1 cellular context compared by ENCODE assay signal in the genomic region with DNA sequence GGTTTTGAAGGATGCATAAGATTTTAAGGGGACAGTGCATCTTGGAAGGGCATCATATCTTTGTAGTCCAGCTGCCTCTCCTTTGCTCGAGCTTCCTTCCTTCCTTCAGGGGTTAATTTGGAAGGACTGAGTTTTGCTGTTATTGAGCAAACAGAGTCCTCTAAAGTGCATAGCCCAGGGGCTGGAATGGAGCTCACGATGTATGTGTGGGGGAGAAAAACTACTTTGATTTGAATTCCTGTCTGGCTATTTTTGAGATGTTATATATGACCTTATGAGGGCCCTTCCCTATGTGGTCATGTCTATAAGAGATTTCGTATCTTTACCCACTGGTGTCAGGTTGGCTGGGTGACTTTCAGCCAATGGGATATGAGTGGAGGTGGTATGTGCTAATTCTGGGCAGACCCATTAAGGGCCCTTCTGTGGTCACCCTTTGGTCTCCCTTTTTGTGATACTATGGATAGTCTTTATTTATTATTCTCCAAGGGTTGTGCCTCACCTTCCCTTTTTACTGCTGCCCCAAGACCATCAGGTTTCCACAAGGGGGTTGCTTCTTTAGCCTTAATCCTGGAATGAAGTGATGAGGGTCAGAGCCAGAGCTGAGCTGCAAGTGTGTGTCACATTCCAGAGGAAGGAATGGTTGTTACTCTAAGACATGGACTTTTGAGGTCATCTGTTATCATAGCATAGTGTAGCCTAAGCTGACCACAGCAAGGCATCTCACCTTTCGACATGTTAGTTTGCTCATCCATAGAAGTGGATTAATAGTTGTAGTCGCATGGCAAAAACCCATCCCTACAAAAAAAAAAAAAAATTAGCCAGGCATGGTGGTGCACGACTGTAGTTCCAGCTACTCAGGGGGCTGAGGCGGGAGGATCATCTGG.
TF ChIP-seq lines count a peak whose summit lies in the region.

No MANE protein-coding gene starts in this region.

TF ChIP-seq in IMR-90, 13 proteins besides CTCF, POLR2A, EP300 and RAD21:
- TF ChIP-seq RFX5 (IDR thresholded peaks at IDR 0.05; ENCODE audit: low read depth, low read length) = no peak
- no peak for TF ChIP-seq NFE2L2 (IDR thresholded peaks at IDR 0.05; ENCODE audit: low read depth, low read length)
- TF ChIP-seq MAFK (IDR thresholded peaks at IDR 0.05; ENCODE audit: low read depth, low read length) = no peak
- TF ChIP-seq RCOR1 (IDR thresholded peaks at IDR 0.05; ENCODE audit: insufficient replicate concordance, low read length) = no peak
- TF ChIP-seq CHD1 (IDR thresholded peaks at IDR 0.05; ENCODE audit: low read depth, low read length) = no peak
- no peak for TF ChIP-seq MAZ (IDR thresholded peaks at IDR 0.05; ENCODE audit: borderline replicate concordance, low read depth, low read length)
- TF ChIP-seq FOS (IDR thresholded peaks at IDR 0.05; ENCODE audit: low read depth, low read length) = no peak
- TF ChIP-seq, protein P1, sequence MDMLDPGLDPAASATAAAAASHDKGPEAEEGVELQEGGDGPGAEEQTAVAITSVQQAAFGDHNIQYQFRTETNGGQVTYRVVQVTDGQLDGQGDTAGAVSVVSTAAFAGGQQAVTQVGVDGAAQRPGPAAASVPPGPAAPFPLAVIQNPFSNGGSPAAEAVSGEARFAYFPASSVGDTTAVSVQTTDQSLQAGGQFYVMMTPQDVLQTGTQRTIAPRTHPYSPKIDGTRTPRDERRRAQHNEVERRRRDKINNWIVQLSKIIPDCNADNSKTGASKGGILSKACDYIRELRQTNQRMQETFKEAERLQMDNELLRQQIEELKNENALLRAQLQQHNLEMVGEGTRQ (IDR thresholded peaks at IDR 0.05; ENCODE audit: low read depth, low read length) = no peak
- TF ChIP-seq CEBPB (IDR thresholded peaks at IDR 0.05; ENCODE audit: low read depth, low read length) = no peak
- TF ChIP-seq MXI1 (IDR thresholded peaks at IDR 0.05; ENCODE audit: borderline replicate concordance, low read depth, low read length) = no peak
- no peak for TF ChIP-seq BHLHE40 (IDR thresholded peaks at IDR 0.05; ENCODE audit: low read depth, low read length)
- TF ChIP-seq, protein P2, sequence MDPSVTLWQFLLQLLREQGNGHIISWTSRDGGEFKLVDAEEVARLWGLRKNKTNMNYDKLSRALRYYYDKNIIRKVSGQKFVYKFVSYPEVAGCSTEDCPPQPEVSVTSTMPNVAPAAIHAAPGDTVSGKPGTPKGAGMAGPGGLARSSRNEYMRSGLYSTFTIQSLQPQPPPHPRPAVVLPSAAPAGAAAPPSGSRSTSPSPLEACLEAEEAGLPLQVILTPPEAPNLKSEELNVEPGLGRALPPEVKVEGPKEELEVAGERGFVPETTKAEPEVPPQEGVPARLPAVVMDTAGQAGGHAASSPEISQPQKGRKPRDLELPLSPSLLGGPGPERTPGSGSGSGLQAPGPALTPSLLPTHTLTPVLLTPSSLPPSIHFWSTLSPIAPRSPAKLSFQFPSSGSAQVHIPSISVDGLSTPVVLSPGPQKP (IDR thresholded peaks at IDR 0.05; ENCODE audit: borderline replicate concordance, low read depth, low read length) = no peak
TF ChIP-seq in IMR-90: peak in this region for 0.
